8 cellular contexts compared by ENCODE assay signal in the genomic region with DNA sequence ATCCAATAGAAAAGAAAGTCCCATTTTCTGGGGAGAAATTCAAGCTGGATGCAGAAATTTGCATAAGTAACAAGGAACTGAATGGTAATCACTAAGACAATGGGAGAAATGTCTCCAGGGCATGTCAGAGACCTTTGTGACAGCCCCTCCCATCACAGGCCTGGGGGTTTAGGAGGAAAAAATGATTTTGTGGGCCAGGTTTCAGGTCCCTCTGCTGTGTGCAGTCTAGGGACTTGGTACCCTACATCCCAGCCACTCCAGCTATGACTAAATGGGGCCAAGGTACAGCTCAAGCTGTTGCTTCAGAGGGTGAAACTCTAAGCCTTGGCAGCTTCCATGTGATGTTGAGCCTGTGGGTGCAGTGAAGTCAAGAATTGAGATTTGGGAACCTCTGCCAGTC.
"Had no signal": no experiment of that assay in that cellular context is flagged by ENCODE, and none has a peak within 500 bp of the region (broad histone marks: within the 10 kb centered on the region; RNA-seq: fewer than 3 reads in every experiment).

No MANE protein-coding gene starts in this region.

- H3K4me3 ChIP-seq: GM12878 had no signal

- FAIRE-seq: G401.6, GM12878, GM12891, GM12892, GM18507, GM19239 had no signal

- ATAC-seq: GM12878 had no signal

- DNase-seq: GDM1, GF-D8 had no signal
